Comparison of ENCODE assay signal across 2 cellular contexts in genomic region chr20:38355161-38356012, GRCh38.
TF ChIP-seq lines count a peak whose summit lies in the region.

No MANE protein-coding gene starts in this region.

TF ChIP-seq in GM12878, 131 proteins besides CTCF, POLR2A, EP300 and RAD21 (continued from another document):
- TF ChIP-seq IKZF2 (IDR thresholded peaks at IDR 0.05) (peak; percentile 47 to 48; a peak in 1 of 4 replicates), CHD4 (IDR thresholded peaks at IDR 0.05) (no peak), SPI1 (IDR thresholded peaks at IDR 0.05; ENCODE audit: borderline replicate concordance, insufficient read depth, low read depth, low read length) (peak; percentile 78; the same call in 1 of the 2 replicates)

TF ChIP-seq in SK-N-SH, 30 proteins besides CTCF, POLR2A, EP300 and RAD21:
- TF ChIP-seq REST (IDR thresholded peaks at IDR 0.05; ENCODE audit: low read depth, low read length) = no peak
- TF ChIP-seq, protein P1, sequence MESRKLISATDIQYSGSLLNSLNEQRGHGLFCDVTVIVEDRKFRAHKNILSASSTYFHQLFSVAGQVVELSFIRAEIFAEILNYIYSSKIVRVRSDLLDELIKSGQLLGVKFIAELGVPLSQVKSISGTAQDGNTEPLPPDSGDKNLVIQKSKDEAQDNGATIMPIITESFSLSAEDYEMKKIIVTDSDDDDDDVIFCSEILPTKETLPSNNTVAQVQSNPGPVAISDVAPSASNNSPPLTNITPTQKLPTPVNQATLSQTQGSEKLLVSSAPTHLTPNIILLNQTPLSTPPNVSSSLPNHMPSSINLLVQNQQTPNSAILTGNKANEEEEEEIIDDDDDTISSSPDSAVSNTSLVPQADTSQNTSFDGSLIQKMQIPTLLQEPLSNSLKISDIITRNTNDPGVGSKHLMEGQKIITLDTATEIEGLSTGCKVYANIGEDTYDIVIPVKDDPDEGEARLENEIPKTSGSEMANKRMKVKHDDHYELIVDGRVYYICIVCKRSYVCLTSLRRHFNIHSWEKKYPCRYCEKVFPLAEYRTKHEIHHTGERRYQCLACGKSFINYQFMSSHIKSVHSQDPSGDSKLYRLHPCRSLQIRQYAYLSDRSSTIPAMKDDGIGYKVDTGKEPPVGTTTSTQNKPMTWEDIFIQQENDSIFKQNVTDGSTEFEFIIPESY (IDR thresholded peaks at IDR 0.05; ENCODE audit: borderline replicate concordance, low read depth) = no peak
- no peak for TF ChIP-seq FOXJ3 (CRISPR knock-in tag; IDR thresholded peaks at IDR 0.05)
- TF ChIP-seq, protein P2, sequence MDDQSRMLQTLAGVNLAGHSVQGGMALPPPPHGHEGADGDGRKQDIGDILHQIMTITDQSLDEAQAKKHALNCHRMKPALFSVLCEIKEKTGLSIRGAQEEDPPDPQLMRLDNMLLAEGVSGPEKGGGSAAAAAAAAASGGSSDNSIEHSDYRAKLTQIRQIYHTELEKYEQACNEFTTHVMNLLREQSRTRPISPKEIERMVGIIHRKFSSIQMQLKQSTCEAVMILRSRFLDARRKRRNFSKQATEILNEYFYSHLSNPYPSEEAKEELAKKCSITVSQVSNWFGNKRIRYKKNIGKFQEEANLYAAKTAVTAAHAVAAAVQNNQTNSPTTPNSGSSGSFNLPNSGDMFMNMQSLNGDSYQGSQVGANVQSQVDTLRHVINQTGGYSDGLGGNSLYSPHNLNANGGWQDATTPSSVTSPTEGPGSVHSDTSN (IDR thresholded peaks at IDR 0.05) = no peak
- no peak for TF ChIP-seq TCF12 (IDR thresholded peaks at IDR 0.05)
- no peak for TF ChIP-seq SMC3 (IDR thresholded peaks at IDR 0.05; ENCODE audit: low read depth, low read length)
